In the genomic region with DNA sequence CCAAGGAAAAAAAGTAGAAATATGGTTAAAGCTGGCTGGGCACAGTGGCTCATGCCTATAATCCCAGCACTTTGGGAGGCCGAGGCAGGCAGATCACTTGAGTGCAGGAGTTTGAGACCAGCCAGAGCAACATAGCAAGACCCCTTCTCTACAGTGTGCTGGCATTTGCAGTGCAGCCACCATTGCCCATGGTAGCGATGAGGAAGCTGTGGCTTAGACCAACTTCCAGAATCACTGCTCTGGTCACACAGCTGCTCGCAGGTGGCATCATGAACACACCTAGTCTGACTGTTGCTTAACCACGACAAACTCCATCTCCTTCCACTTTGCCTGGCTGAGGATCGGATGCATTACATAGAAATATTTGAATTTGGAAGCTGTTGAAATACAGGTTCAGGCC, we compare ENCODE assay signal across 16 cellular contexts.
DNase-seq lines count a peak whose midpoint lies in the region; ATAC-seq, FAIRE-seq and TF ChIP-seq lines count a peak whose summit lies in the region.
"Had no signal": no experiment of that assay in that cellular context is flagged by ENCODE, and none has a peak within 500 bp of the region (broad histone marks: within the 10 kb centered on the region; RNA-seq: fewer than 3 reads in every experiment).

No MANE protein-coding gene starts in this region.

- CTCF ChIA-PET in HepG2 (lab: Yijun Ruan, JAX; ENCODE audit: low intra/inter-chr PET ratio, low total read pairs) = no interaction called here

- H3K4me3 ChIP-seq in DND-41 (ENCODE audit: low read depth in 1 of 2, low read length in 2 of 2) (no peak overlapping the region), esophagus squamous epithelium (no peak overlapping the region), smooth muscle cell (no peak overlapping the region), mucosa of descending colon (no peak overlapping the region), HepG2 (replicated peaks in 1 of 3; ENCODE audit: insufficient read depth in 1 of 3, low read depth in 2 of 3, low read length in 3 of 3) (no peak overlapping the region)
- no peak overlapping the region for H3K4me3 ChIP-seq in Jurkat, Clone E6-1 (ENCODE audit: low read length)
- H3K4me3 ChIP-seq: lower lobe of right lung, prostate gland had no signal

- no peak for TF ChIP-seq POLR2A in esophagus squamous epithelium (IDR thresholded peaks at IDR 0.05)
- TF ChIP-seq POLR2A in HepG2 (IDR thresholded peaks at IDR 0.05; ENCODE audit: insufficient read depth in 1 of 2, low read depth in 2 of 2, low read length in 2 of 2) = no peak

- H3K27ac ChIP-seq in DND-41 (ENCODE audit: low read length) = peak overlapping the region; percentile 69
- peak overlapping the region in 3 of 4 donors; percentile 66 to 85 (median 75) for H3K27ac ChIP-seq in esophagus squamous epithelium
- peak overlapping the region; percentile 99 for H3K27ac ChIP-seq in smooth muscle cell (ENCODE audit: low read depth)
- H3K27ac ChIP-seq in HepG2 (ENCODE audit: extremely low read length, insufficient read depth, low read length) = no peak overlapping the region

- peaks cover 15% of the 10 kb centered on the region; the same call in 1 of the 2 replicates for H4K20me1 ChIP-seq in DND-41 (ENCODE audit: insufficient read depth, low read length)
- H4K20me1 ChIP-seq in smooth muscle cell (ENCODE audit: low read depth) = peaks cover 39% of the 10 kb centered on the region
- no peaks in the 10 kb centered on the region; the same call in 1 of the 2 replicates for H4K20me1 ChIP-seq in HepG2 (ENCODE audit: insufficient read depth, low read length)

- H3K9ac ChIP-seq in DND-41 (ENCODE audit: low read depth, low read length) (no peak overlapping the region), smooth muscle cell (ENCODE audit: low read depth) (no peak overlapping the region), HepG2 (ENCODE audit: insufficient read depth, low read depth, low read length) (no peak overlapping the region)

- no peak for TF ChIP-seq RAD21 in HepG2 (CRISPR knock-in tag; IDR thresholded peaks at IDR 0.05)

- H3K4me2 ChIP-seq in DND-41 (ENCODE audit: insufficient read depth, low read length) (no peak overlapping the region), smooth muscle cell (no peak overlapping the region), HepG2 (ENCODE audit: low read depth, low read length) (no peak overlapping the region)

- H3K9me3 ChIP-seq in DND-41 (ENCODE audit: insufficient read depth, low read length, severe bottlenecking) (no peaks in the 10 kb centered on the region), esophagus squamous epithelium (no peaks in the 10 kb centered on the region), smooth muscle cell (replicated peaks; ENCODE audit: low read depth) (no peaks in the 10 kb centered on the region), mucosa of descending colon (no peaks in the 10 kb centered on the region), HepG2 (ENCODE audit: low read length) (no peaks in the 10 kb centered on the region)
- H3K9me3 ChIP-seq: lower lobe of right lung, prostate gland had no signal

- H3K4me1 ChIP-seq in DND-41 (ENCODE audit: insufficient read depth, low read length) = peaks cover 68% of the 10 kb centered on the region
- peaks cover 6 to 45% (median 33%) of the 10 kb centered on the region in 3 donors for H3K4me1 ChIP-seq in esophagus squamous epithelium
- H3K4me1 ChIP-seq in smooth muscle cell (ENCODE audit: low read depth) = peaks cover 19% of the 10 kb centered on the region
- peaks cover 3% of the 10 kb centered on the region for H3K4me1 ChIP-seq in mucosa of descending colon (ENCODE audit: low read depth)
- no peaks in the 10 kb centered on the region for H3K4me1 ChIP-seq in HepG2 (ENCODE audit: insufficient read depth, low read length)
- H3K4me1 ChIP-seq: prostate gland had no signal

- H3K27me3 ChIP-seq in DND-41 (ENCODE audit: insufficient read depth, low read length, poor library complexity) = no peaks in the 10 kb centered on the region
- no peaks in the 10 kb centered on the region for H3K27me3 ChIP-seq in esophagus squamous epithelium
- no peaks in the 10 kb centered on the region for H3K27me3 ChIP-seq in smooth muscle cell (ENCODE audit: low read depth)
- H3K27me3 ChIP-seq in HepG2 (ENCODE audit: control insufficient read depth in 1 of 2, insufficient read depth in 2 of 2, low read length in 2 of 2) = no peaks in the 10 kb centered on the region

- WGBS in esophagus squamous epithelium, 2 donors = 69 to 86% methylated on average over 5 of the region's 5 CpGs
- 94% methylated on average over 5 of the region's 5 CpGs for WGBS in smooth muscle cell (ENCODE audit: low lambda C conversion rate)
- 96% methylated on average over 2 of the region's 5 CpGs for WGBS in HepG2 (ENCODE audit: low lambda C conversion rate)

- H3K36me3 ChIP-seq in DND-41 (ENCODE audit: insufficient read depth, low read length) = peaks cover 14% of the 10 kb centered on the region
- H3K36me3 ChIP-seq in esophagus squamous epithelium = no peaks in the 10 kb centered on the region
- no peaks in the 10 kb centered on the region for H3K36me3 ChIP-seq in smooth muscle cell (ENCODE audit: low read depth)
- H3K36me3 ChIP-seq in mucosa of descending colon (ENCODE audit: low read depth) = no peaks in the 10 kb centered on the region
- H3K36me3 ChIP-seq in HepG2 (replicated peaks in 1 of 2; ENCODE audit: control insufficient read depth in 1 of 2, insufficient read depth in 2 of 2, low read length in 2 of 2) = peaks cover 0 to 3% of the 10 kb centered on the region in 2 experiments; a peak in 1 of 5 replicates
- H3K36me3 ChIP-seq: lower lobe of right lung, prostate gland had no signal

- DNase-seq in DND-41 = peak; percentile 44
- DNase-seq in Jurkat, Clone E6-1 (ENCODE audit: low read depth, low spot score) = peak; percentile 37
- DNase-seq in esophagus squamous epithelium (lab: John Stamatoyannopoulos, UW) = no peak
- DNase-seq in smooth muscle cell (lab: John Stamatoyannopoulos, UW; ENCODE audit: unreplicated experiment) = no peak
- DNase-seq in NAMALWA (ENCODE audit: low spot score) = no peak
- no peak for DNase-seq in mucosa of descending colon
- no peak for DNase-seq in HepG2 (ENCODE audit: low spot score)
- DNase-seq: activated gamma-delta T cell, cerebellar nuclear complex, DMS 273 treated with DMSO at 0.1 percent for 48 hours, lower lobe of right lung, natural killer cell, NCI-H1048, NCI-H2171, substantia nigra had no signal

- TF ChIP-seq EP300 in HepG2 (IDR thresholded peaks at IDR 0.05; ENCODE audit: low read depth in 2 of 2, low read length in 2 of 2) = no peak
- TF ChIP-seq EP300 in HepG2 (CRISPR knock-in tag; IDR thresholded peaks at IDR 0.05; ENCODE audit: borderline replicate concordance) = no peak

- H3K79me2 ChIP-seq in DND-41 (ENCODE audit: insufficient read depth, low read length) (peaks cover 94% of the 10 kb centered on the region), smooth muscle cell (ENCODE audit: low read depth) (peaks cover 74% of the 10 kb centered on the region), HepG2 (ENCODE audit: insufficient read depth, low read length) (peaks cover 2% of the 10 kb centered on the region)

- no peak for FAIRE-seq in HepG2 (lab: Jason Lieb, UNC)

- H2AFZ ChIP-seq in DND-41 (ENCODE audit: low read depth, low read length) = no peak overlapping the region
- H2AFZ ChIP-seq in smooth muscle cell (ENCODE audit: low read depth) = no peak overlapping the region
- H2AFZ ChIP-seq in HepG2 (ENCODE audit: low read length) = no peak overlapping the region

- intact Hi-C loops in esophagus squamous epithelium (cut with DNase I) = no loop called here
- intact Hi-C loops in mucosa of descending colon (cut with DNase I, micrococcal nuclease) = no loop called here
- intact Hi-C loops in HepG2 (cut with micrococcal nuclease; ENCODE audit: unreplicated experiment) = no loop called here

- POLR2A ChIA-PET in HepG2 (lab: Yijun Ruan, JAX) = no interaction called here

- in situ Hi-C loops in HepG2 (cut with HindIII; ENCODE audit: extremely low pct_ligation_motif_present, low pct_unique_long_range_greater_than_20kb) = no loop called here

- ATAC-seq in DND-41 (ENCODE audit: insufficient read depth, low read depth) (peak; percentile 45), mucosa of descending colon (no peak), HepG2 (no peak)
- ATAC-seq: lower lobe of right lung, natural killer cell had no signal

- no TSS peak for BruUV-seq in HepG2 (replicated peaks; lab: Mats Ljungman, UMichigan)

- H3F3A ChIP-seq in smooth muscle cell (ENCODE audit: low read depth) = peaks cover 35% of the 10 kb centered on the region

- TF ChIP-seq CTCF in DND-41 (IDR thresholded peaks at IDR 0.05; ENCODE audit: borderline replicate concordance, extremely low read depth, low read length, poor library complexity, severe bottlenecking) = no peak
- no peak for TF ChIP-seq CTCF in esophagus squamous epithelium (IDR thresholded peaks at IDR 0.05)
- no peak for TF ChIP-seq CTCF in smooth muscle cell (IDR thresholded peaks at IDR 0.05; ENCODE audit: borderline replicate concordance, insufficient read depth, poor library complexity, severe bottlenecking)
- TF ChIP-seq CTCF in mucosa of descending colon (IDR thresholded peaks at IDR 0.05) = no peak
- TF ChIP-seq CTCF in HepG2 (CRISPR knock-in tag; IDR thresholded peaks at IDR 0.05) = no peak

TF ChIP-seq in HepG2, 621 proteins besides CTCF, POLR2A, EP300 and RAD21:
- TF ChIP-seq ZXDC (CRISPR knock-in tag; IDR thresholded peaks at IDR 0.05) (no peak), ZNF501 (CRISPR knock-in tag; IDR thresholded peaks at IDR 0.05) (no peak)

Comparison
In these comparisons a context has a peak if more than half of its experiments do, and no peak if none do; other contexts are left out.
1. DNase-seq: peak in DND-41 (single experiment) and Jurkat, Clone E6-1 (single experiment); none in esophagus squamous epithelium (single experiment), smooth muscle cell (single experiment), NAMALWA (single experiment), mucosa of descending colon (0 of 3) and HepG2 (single experiment).